ENCODE assay signal across 19 cellular contexts in genomic region chr10:18527692-18528091, GRCh38.
DNase-seq lines count a peak whose midpoint lies in the region; ATAC-seq and TF ChIP-seq lines count a peak whose summit lies in the region.
"Had no signal": no experiment of that assay in that cellular context is flagged by ENCODE, and none has a peak within 500 bp of the region (broad histone marks: within the 10 kb centered on the region; RNA-seq: fewer than 3 reads in every experiment).

No MANE protein-coding gene starts in this region.

- H3K79me1 ChIP-seq in mesenchymal stem cell (replicated peaks; ENCODE audit: low read length, poor library complexity, severe bottlenecking): no peaks in the 10 kb centered on the region

- H3K9me3 ChIP-seq in AG04450 (ENCODE audit: control insufficient read depth, insufficient read depth, low read length): no peaks in the 10 kb centered on the region; the same call in 1 of the 2 replicates
- H3K9me3 ChIP-seq in mesenchymal stem cell (ENCODE audit: control insufficient read depth, low read length): no peaks in the 10 kb centered on the region
- H3K9me3 ChIP-seq: A549, Peyer's patch had no signal

- WGBS in mesenchymal stem cell: 92% methylated on average over 2 of the region's 2 CpGs

- no peak overlapping the region for H3K14ac ChIP-seq in mesenchymal stem cell (ENCODE audit: low read length in 2 of 2)

- no peak overlapping the region for H4K91ac ChIP-seq in mesenchymal stem cell (ENCODE audit: low read length)

- H2AK5ac ChIP-seq in mesenchymal stem cell (ENCODE audit: low read length, severe bottlenecking): no peak overlapping the region

- ATAC-seq in HG03442 (IDR thresholded peaks at IDR 0.05; ENCODE audit: unreplicated experiment): no peak
- ATAC-seq: A549 had no signal

- H2BK120ac ChIP-seq in mesenchymal stem cell (ENCODE audit: low read depth, low read length): no peak overlapping the region

- no peaks in the 10 kb centered on the region for H3K4me1 ChIP-seq in mesenchymal stem cell (ENCODE audit: control insufficient read depth, insufficient read depth, low read depth, low read length)
- H3K4me1 ChIP-seq: A549, Peyer's patch had no signal

- H3K36me3 ChIP-seq in mesenchymal stem cell (ENCODE audit: control insufficient read depth in 1 of 2, insufficient read depth in 2 of 2, low read depth in 1 of 2, low read length in 2 of 2): peaks cover 0 to 5% of the 10 kb centered on the region in 2 experiments

- no peak overlapping the region for H2BK15ac ChIP-seq in mesenchymal stem cell (ENCODE audit: low read depth, poor library complexity, severe bottlenecking)

- no peak overlapping the region for H3K4me2 ChIP-seq in mesenchymal stem cell (ENCODE audit: low read length, poor library complexity, severe bottlenecking)
- H3K4me2 ChIP-seq: A549 had no signal

- no peak overlapping the region for H3K9ac ChIP-seq in mesenchymal stem cell (ENCODE audit: low read length)

- H3K4me3 ChIP-seq in AG04450 (ENCODE audit: low read depth, low read length) (no peak overlapping the region), choroid plexus epithelial cell (ENCODE audit: low read depth, low read length) (no peak overlapping the region), mesenchymal stem cell (ENCODE audit: insufficient read depth in 1 of 2, low read depth in 1 of 2, low read length in 2 of 2) (no peak overlapping the region)
- H3K4me3 ChIP-seq: A549, Peyer's patch had no signal

- H3K4ac ChIP-seq in mesenchymal stem cell (ENCODE audit: low read depth in 1 of 2, low read length in 2 of 2): no peak overlapping the region

- H3K27ac ChIP-seq in AG04450 (ENCODE audit: low read depth, low read length): no peak overlapping the region
- no peak overlapping the region for H3K27ac ChIP-seq in mesenchymal stem cell (ENCODE audit: low read length, poor library complexity, severe bottlenecking)
- H3K27ac ChIP-seq: A549, Peyer's patch had no signal

- no peak overlapping the region for H2BK12ac ChIP-seq in mesenchymal stem cell (ENCODE audit: low read length in 2 of 2)

- CTCF ChIA-PET in AG04450 (lab: Charles Lee): no interaction called here

- H2AFZ ChIP-seq in mesenchymal stem cell (ENCODE audit: low read depth, low read length): no peak overlapping the region

- DNase-seq in AG04450 (ENCODE audit: low read depth, low spot score): peak; percentile 61
- peak; percentile 63 for DNase-seq in LHCN-M2 (ENCODE audit: low read depth)
- peak; percentile 11 for DNase-seq in choroid plexus epithelial cell (ENCODE audit: low read depth)
- peak; percentile 17 for DNase-seq in mesenchymal stem cell
- no peak for DNase-seq in NCI-H446 (lab: John Stamatoyannopoulos, UW)
- DNase-seq in NCI-H187 treated with DMSO at 0.1 percent for 48 hours (lab: John Stamatoyannopoulos, UW): no peak
- DNase-seq: CD4-positive, CD25-positive, alpha-beta regulatory T cell; DMS79; H7; Kasumi-1; MM.1S; NCI-H1048; NCI-H1436; NCI-H1930; NCI-H2227 treated with DMSO at 0.1 percent for 48 hours; NCI-H748 treated with DMSO at 0.1 percent for 48 hours; Peyer's patch had no signal

- H3K23ac ChIP-seq in mesenchymal stem cell (ENCODE audit: low read length in 2 of 2): no peak overlapping the region

- POLR2A ChIA-PET in AG04450 (lab: Yijun Ruan, JAX): interaction anchor here (0.5 to 1.8 kb wide), 5 partner anchors 15 to 217 kb away, joined by 3 to 11 read pairs (median 5); partner anchors contain the start of gene ARL5B

- TF ChIP-seq CTCF in AG04450 (IDR thresholded peaks at IDR 0.05; ENCODE audit: low read depth, low read length) (no peak), choroid plexus epithelial cell (conservative IDR thresholded peaks at IDR 0.05; ENCODE audit: low read depth, low read length) (no peak)

- H2BK5ac ChIP-seq in mesenchymal stem cell (ENCODE audit: low read depth, low read length, poor library complexity, severe bottlenecking): no peak overlapping the region

- no peaks in the 10 kb centered on the region for H3K27me3 ChIP-seq in AG04450 (ENCODE audit: control insufficient read depth, insufficient read depth, low read length)
- H3K27me3 ChIP-seq in mesenchymal stem cell (ENCODE audit: control insufficient read depth in 1 of 2, insufficient read depth in 1 of 2, low read length in 2 of 2): no peaks in the 10 kb centered on the region
- H3K27me3 ChIP-seq: Peyer's patch had no signal

- no peak overlapping the region for H4K8ac ChIP-seq in mesenchymal stem cell (ENCODE audit: low read length)

- H3K18ac ChIP-seq in mesenchymal stem cell (ENCODE audit: low read depth in 1 of 2, low read length in 2 of 2): no peak overlapping the region

Comparison
In these comparisons a context has a peak if more than half of its experiments do, and no peak if none do; other contexts are left out.
1. DNase-seq: peak in AG04450 (single experiment), LHCN-M2 (single experiment), choroid plexus epithelial cell (single experiment) and mesenchymal stem cell (single experiment); none in NCI-H446 (0 of 2) and NCI-H187 treated with DMSO at 0.1 percent for 48 hours (single experiment).